9 cellular contexts compared by ENCODE assay signal in the genomic region with DNA sequence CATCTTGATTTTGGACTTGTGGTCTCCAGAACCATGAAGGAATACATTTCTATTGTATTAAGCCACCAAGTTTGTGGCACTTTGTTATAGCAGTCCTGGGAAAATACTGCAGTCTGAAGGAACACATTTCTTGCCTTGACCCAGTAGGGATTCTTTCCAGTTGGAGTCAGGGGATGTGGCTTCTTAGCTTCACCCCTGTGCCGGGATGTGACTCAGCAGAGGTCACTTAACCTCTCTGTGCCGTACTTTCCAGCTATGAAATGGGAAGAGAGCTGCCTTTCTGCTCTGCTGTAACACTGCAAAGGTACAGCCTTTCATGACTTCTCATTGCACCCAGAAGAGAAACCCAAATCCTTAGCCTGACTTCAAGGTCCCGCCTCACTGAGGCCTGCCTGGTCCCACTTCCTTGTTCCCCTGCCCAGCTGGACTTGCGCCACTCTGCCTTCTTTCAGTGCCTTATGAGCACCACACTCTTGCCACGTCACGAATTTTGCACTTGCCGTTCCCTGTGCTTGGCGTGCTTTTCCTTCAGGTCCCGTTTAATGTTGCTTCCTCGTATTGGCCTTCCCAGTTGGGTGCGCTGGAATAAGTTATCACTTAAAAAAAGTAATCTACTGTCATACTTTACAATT. TPM values are rescaled to one million over a fixed set of nuclear protein-coding genes. Genes with fewer than 3 reads are reported as not detected.
DNase-seq lines count a peak whose midpoint lies in the region; ATAC-seq, FAIRE-seq and TF ChIP-seq lines count a peak whose summit lies in the region.
"Had no signal": no experiment of that assay in that cellular context is flagged by ENCODE, and none has a peak within 500 bp of the region (broad histone marks: within the 10 kb centered on the region; RNA-seq: fewer than 3 reads in every experiment).

No MANE protein-coding gene starts in this region.

- H3K27me3 ChIP-seq in keratinocyte (ENCODE audit: control insufficient read depth, extremely low read depth, insufficient read depth, low read length) = no peaks in the 10 kb centered on the region

- no peak overlapping the region for H3K4me3 ChIP-seq in keratinocyte (ENCODE audit: control insufficient read depth in 2 of 3, extremely low read depth in 1 of 3, insufficient read depth in 2 of 3, low read depth in 1 of 3, low read length in 3 of 3)

- no peaks in the 10 kb centered on the region for H3K27me3 Mint-ChIP-seq in activated T-cell treated with anti-CD3 and anti-CD28 coated beads, Interleukin-2, amount 50 U/mL, for 24 hours
- H3K27me3 Mint-ChIP-seq in activated T-cell treated with anti-CD3 and anti-CD28 coated beads, Interleukin-2, amount 50 U/mL, for 4 hours (ENCODE audit: low read depth) = no peaks in the 10 kb centered on the region
- H3K27me3 Mint-ChIP-seq in activated naive CD8-positive, alpha-beta T cell treated with anti-CD3 and anti-CD28 coated beads, Interleukin-2, amount 50 U/mL, for 24 hours = no peaks in the 10 kb centered on the region

- peaks cover 4 to 7% of the 10 kb centered on the region in 2 experiments for H3K36me3 ChIP-seq in keratinocyte (ENCODE audit: control insufficient read depth in 2 of 2, extremely low read depth in 1 of 2, insufficient read depth in 2 of 2, low read length in 2 of 2)

- H3K27ac Mint-ChIP-seq in activated T-cell treated with anti-CD3 and anti-CD28 coated beads, Interleukin-2, amount 50 U/mL, for 24 hours = peak overlapping the region; percentile 4
- peak overlapping the region; percentile 50 for H3K27ac Mint-ChIP-seq in activated naive CD8-positive, alpha-beta T cell treated with anti-CD3 and anti-CD28 coated beads, Interleukin-2, amount 50 U/mL, for 24 hours

- H3K9me3 ChIP-seq in keratinocyte (ENCODE audit: control insufficient read depth, low read depth, low read length) = no peaks in the 10 kb centered on the region

- no peak for ATAC-seq in activated T-cell treated with anti-CD3 and anti-CD28 coated beads, Interleukin-2, amount 50 U/mL, for 4 hours
- no peak for ATAC-seq in activated naive CD8-positive, alpha-beta T cell treated with anti-CD3 and anti-CD28 coated beads, Interleukin-2, amount 50 U/mL, for 24 hours
- ATAC-seq in GM18861 (IDR thresholded peaks at IDR 0.05; ENCODE audit: unreplicated experiment) = no peak

- peaks cover 33% of the 10 kb centered on the region for H3K36me3 Mint-ChIP-seq in activated T-cell treated with anti-CD3 and anti-CD28 coated beads, Interleukin-2, amount 50 U/mL, for 24 hours (ENCODE audit: low read depth)
- H3K36me3 Mint-ChIP-seq in activated T-cell treated with anti-CD3 and anti-CD28 coated beads, Interleukin-2, amount 50 U/mL, for 4 hours (ENCODE audit: insufficient read depth) = peaks cover 6% of the 10 kb centered on the region
- H3K36me3 Mint-ChIP-seq in activated naive CD8-positive, alpha-beta T cell treated with anti-CD3 and anti-CD28 coated beads, Interleukin-2, amount 50 U/mL, for 24 hours (ENCODE audit: low read depth) = peaks cover 24% of the 10 kb centered on the region

- no peak overlapping the region for H3K9ac ChIP-seq in keratinocyte (ENCODE audit: control insufficient read depth, extremely low read depth, insufficient read depth, low read length)

- peaks cover 44% of the 10 kb centered on the region for H3K79me2 ChIP-seq in keratinocyte (ENCODE audit: control insufficient read depth, insufficient read depth, low read length)

- FAIRE-seq in keratinocyte (lab: Jason Lieb, UNC) (peak; percentile 9), urothelium cell line (lab: Jason Lieb, UNC) (no peak)

- no peak for TF ChIP-seq CTCF in keratinocyte (optimal IDR thresholded peaks at IDR 0.05 in 1 of 3, IDR thresholded peaks at IDR 0.05 in 1 of 3, conservative IDR thresholded peaks at IDR 0.05 in 1 of 3; ENCODE audit: extremely low read depth in 1 of 3, insufficient read depth in 2 of 3, low read length in 3 of 3)

- H3K9me3 Mint-ChIP-seq in activated T-cell treated with anti-CD3 and anti-CD28 coated beads, Interleukin-2, amount 50 U/mL, for 24 hours = no peaks in the 10 kb centered on the region
- no peaks in the 10 kb centered on the region for H3K9me3 Mint-ChIP-seq in activated T-cell treated with anti-CD3 and anti-CD28 coated beads, Interleukin-2, amount 50 U/mL, for 4 hours
- H3K9me3 Mint-ChIP-seq in activated naive CD8-positive, alpha-beta T cell treated with anti-CD3 and anti-CD28 coated beads, Interleukin-2, amount 50 U/mL, for 24 hours = no peaks in the 10 kb centered on the region

- H2AFZ ChIP-seq in keratinocyte (ENCODE audit: control insufficient read depth, low read length) = no peak overlapping the region

- H3K4me1 ChIP-seq in keratinocyte (ENCODE audit: control insufficient read depth, extremely low read depth, insufficient read depth, low read length) = peaks cover 8% of the 10 kb centered on the region

- H3K4me1 Mint-ChIP-seq in activated T-cell treated with anti-CD3 and anti-CD28 coated beads, Interleukin-2, amount 50 U/mL, for 24 hours (ENCODE audit: low read depth) = peaks cover 90% of the 10 kb centered on the region
- peaks cover 91% of the 10 kb centered on the region for H3K4me1 Mint-ChIP-seq in activated T-cell treated with anti-CD3 and anti-CD28 coated beads, Interleukin-2, amount 50 U/mL, for 4 hours (ENCODE audit: low read depth)
- peaks cover 91% of the 10 kb centered on the region for H3K4me1 Mint-ChIP-seq in activated naive CD8-positive, alpha-beta T cell treated with anti-CD3 and anti-CD28 coated beads, Interleukin-2, amount 50 U/mL, for 24 hours

- no peaks in the 10 kb centered on the region for H4K20me1 ChIP-seq in keratinocyte (ENCODE audit: control insufficient read depth, extremely low read depth, insufficient read depth, low read length)

- H3K4me3 Mint-ChIP-seq in activated T-cell treated with anti-CD3 and anti-CD28 coated beads, Interleukin-2, amount 50 U/mL, for 24 hours = no peak overlapping the region
- no peak overlapping the region for H3K4me3 Mint-ChIP-seq in activated T-cell treated with anti-CD3 and anti-CD28 coated beads, Interleukin-2, amount 50 U/mL, for 4 hours
- H3K4me3 Mint-ChIP-seq in activated naive CD8-positive, alpha-beta T cell treated with anti-CD3 and anti-CD28 coated beads, Interleukin-2, amount 50 U/mL, for 24 hours = no peak overlapping the region

- DNase-seq in activated T-cell treated with anti-CD3 and anti-CD28 coated beads, Interleukin-2, amount 50 U/mL, for 24 hours = no peak
- no peak for DNase-seq in activated T-cell treated with anti-CD3 and anti-CD28 coated beads, Interleukin-2, amount 50 U/mL, for 4 hours
- no peak for DNase-seq in activated naive CD8-positive, alpha-beta T cell treated with anti-CD3 and anti-CD28 coated beads, Interleukin-2, amount 50 U/mL, for 24 hours
- DNase-seq in keratinocyte (ENCODE audit: low read depth, low spot score) (no peak), urothelium cell line (ENCODE audit: low spot score) (peak; percentile 38)
- DNase-seq in activated CD4-positive, CD25-positive, alpha-beta regulatory T cell treated with anti-CD3 and anti-CD28 coated beads, Interleukin-2, amount 50 U/mL, for 72 hours = no peak
- no peak for DNase-seq in activated effector memory CD4-positive, alpha-beta T cell treated with Interleukin-2 at 50 U/mL for 16 hours
- DNase-seq: NCI-H2227 treated with DMSO at 0.1 percent for 48 hours had no signal

- H3K4me2 ChIP-seq in keratinocyte (ENCODE audit: control insufficient read depth, extremely low read depth, insufficient read depth, low read depth, low read length) = peak overlapping the region; percentile 19

- H3K27ac ChIP-seq in keratinocyte (ENCODE audit: control insufficient read depth, insufficient read depth, low read length) = no peak overlapping the region

- H3K9me1 ChIP-seq in keratinocyte (ENCODE audit: control insufficient read depth, extremely low read depth, insufficient read depth, low read length) = peaks cover 4% of the 10 kb centered on the region

- dilution Hi-C loops in keratinocyte (cut with MboI; ENCODE audit: extremely low pct_ligation_motif_present, low sequenced_read_pairs) = no loop called here

RNA-seq across cellular contexts. Expression of a gene that starts 24.2 kb away (rescaled TPM):
- total RNA-seq in activated T-cell treated with anti-CD3 and anti-CD28 coated beads, Interleukin-2, amount 50 U/mL, for 4 hours = 10 to 100 TPM; 40.5 to 70.7 (median 61.7) TPM
- polyA plus RNA-seq in keratinocyte = 11.9 to 22.5 TPM (median 15.7 TPM) in 3 replicates
- 5.9 TPM for polyA plus RNA-seq in keratinocyte (2011; ENCODE audit: low read depth)
- polyA plus RNA-seq in keratinocyte (2011; cell fraction: cytosol; rRNA removed) = 7.7 and 11.2 TPM in 2 replicates
- 25.3 and 27.1 TPM in 2 replicates for polyA plus RNA-seq in keratinocyte (2011; cell fraction: nucleus; rRNA removed)
- 5.0 and 17.9 TPM in 2 replicates for polyA plus RNA-seq in keratinocyte (2012; ENCODE audit: low replicate concordance)
- 12.1 to 77.8 TPM (median 14.7 TPM) in 3 replicates for polyA minus RNA-seq in keratinocyte
- polyA minus RNA-seq in keratinocyte (2011; cell fraction: cytosol; rRNA and poly(A)+ RNA removed) = 6.7 TPM
- polyA minus RNA-seq in keratinocyte (2011; cell fraction: nucleus; rRNA and poly(A)+ RNA removed) = 18.3 and 26.2 TPM in 2 replicates
